In the genomic region with DNA sequence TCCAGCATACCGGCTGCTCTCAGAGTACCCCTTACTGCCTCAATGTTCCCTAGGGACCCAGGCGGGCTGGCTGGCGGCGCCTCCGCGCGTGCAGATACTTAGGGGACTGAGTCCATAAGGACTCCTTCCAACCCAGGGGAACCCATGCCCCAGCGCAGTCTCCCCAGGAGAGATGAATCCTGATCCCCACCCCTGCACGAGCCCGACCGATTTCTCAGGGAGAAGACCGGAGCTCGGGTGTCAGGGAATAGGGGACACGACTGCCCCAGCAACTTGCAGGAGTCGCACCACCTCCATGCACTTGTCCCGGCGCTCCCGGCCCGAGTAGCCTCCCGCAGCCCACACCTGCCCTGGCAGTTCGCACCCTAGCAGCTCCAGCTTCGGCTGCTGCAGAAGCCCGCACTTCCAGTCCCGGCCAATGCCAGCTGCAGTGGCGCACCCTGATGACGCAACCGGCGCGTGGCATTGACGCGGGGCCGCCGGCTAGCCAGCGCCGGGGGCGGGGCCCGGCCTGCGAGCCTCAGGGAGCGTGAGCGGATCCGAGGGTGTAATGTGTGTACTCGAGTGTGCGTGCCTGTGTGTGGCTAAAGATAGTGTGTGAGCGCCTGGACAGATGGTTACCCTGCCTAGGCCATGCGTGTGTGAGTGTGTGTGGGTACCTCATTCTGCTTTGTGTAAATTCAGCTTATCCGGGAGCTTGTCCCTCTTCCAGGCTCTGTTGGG, we compare ENCODE assay signal across 1 cellular context.
TF ChIP-seq lines count a peak whose summit lies in the region.

A gene with protein sequence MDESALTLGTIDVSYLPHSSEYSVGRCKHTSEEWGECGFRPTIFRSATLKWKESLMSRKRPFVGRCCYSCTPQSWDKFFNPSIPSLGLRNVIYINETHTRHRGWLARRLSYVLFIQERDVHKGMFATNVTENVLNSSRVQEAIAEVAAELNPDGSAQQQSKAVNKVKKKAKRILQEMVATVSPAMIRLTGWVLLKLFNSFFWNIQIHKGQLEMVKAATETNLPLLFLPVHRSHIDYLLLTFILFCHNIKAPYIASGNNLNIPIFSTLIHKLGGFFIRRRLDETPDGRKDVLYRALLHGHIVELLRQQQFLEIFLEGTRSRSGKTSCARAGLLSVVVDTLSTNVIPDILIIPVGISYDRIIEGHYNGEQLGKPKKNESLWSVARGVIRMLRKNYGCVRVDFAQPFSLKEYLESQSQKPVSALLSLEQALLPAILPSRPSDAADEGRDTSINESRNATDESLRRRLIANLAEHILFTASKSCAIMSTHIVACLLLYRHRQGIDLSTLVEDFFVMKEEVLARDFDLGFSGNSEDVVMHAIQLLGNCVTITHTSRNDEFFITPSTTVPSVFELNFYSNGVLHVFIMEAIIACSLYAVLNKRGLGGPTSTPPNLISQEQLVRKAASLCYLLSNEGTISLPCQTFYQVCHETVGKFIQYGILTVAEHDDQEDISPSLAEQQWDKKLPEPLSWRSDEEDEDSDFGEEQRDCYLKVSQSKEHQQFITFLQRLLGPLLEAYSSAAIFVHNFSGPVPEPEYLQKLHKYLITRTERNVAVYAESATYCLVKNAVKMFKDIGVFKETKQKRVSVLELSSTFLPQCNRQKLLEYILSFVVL (minus strand): TSS at position 437 of the 723 bp plus-strand sequence. CDS start 1,981 bp downstream, outside the sequence.

TF ChIP-seq in HEK293, 187 proteins besides CTCF, POLR2A, EP300 and RAD21 (continued from another document):
- TF ChIP-seq, protein P1, sequence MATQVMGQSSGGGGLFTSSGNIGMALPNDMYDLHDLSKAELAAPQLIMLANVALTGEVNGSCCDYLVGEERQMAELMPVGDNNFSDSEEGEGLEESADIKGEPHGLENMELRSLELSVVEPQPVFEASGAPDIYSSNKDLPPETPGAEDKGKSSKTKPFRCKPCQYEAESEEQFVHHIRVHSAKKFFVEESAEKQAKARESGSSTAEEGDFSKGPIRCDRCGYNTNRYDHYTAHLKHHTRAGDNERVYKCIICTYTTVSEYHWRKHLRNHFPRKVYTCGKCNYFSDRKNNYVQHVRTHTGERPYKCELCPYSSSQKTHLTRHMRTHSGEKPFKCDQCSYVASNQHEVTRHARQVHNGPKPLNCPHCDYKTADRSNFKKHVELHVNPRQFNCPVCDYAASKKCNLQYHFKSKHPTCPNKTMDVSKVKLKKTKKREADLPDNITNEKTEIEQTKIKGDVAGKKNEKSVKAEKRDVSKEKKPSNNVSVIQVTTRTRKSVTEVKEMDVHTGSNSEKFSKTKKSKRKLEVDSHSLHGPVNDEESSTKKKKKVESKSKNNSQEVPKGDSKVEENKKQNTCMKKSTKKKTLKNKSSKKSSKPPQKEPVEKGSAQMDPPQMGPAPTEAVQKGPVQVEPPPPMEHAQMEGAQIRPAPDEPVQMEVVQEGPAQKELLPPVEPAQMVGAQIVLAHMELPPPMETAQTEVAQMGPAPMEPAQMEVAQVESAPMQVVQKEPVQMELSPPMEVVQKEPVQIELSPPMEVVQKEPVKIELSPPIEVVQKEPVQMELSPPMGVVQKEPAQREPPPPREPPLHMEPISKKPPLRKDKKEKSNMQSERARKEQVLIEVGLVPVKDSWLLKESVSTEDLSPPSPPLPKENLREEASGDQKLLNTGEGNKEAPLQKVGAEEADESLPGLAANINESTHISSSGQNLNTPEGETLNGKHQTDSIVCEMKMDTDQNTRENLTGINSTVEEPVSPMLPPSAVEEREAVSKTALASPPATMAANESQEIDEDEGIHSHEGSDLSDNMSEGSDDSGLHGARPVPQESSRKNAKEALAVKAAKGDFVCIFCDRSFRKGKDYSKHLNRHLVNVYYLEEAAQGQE (tag by site-specific recombination; IDR thresholded peaks at IDR 0.05): no peak
- TF ChIP-seq, protein P2, sequence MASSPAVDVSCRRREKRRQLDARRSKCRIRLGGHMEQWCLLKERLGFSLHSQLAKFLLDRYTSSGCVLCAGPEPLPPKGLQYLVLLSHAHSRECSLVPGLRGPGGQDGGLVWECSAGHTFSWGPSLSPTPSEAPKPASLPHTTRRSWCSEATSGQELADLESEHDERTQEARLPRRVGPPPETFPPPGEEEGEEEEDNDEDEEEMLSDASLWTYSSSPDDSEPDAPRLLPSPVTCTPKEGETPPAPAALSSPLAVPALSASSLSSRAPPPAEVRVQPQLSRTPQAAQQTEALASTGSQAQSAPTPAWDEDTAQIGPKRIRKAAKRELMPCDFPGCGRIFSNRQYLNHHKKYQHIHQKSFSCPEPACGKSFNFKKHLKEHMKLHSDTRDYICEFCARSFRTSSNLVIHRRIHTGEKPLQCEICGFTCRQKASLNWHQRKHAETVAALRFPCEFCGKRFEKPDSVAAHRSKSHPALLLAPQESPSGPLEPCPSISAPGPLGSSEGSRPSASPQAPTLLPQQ (tag by site-specific recombination; IDR thresholded peaks at IDR 0.05): peak; percentile 72; the same call in 1 of the 2 replicates
- TF ChIP-seq ZNF302 (tag by site-specific recombination; IDR thresholded peaks at IDR 0.05; ENCODE audit: low read depth) (no peak), ZNF10 (tag by site-specific recombination; IDR thresholded peaks at IDR 0.05) (no peak; the same call in 1 of the 2 replicates), ZNF292 (tag by site-specific recombination; IDR thresholded peaks at IDR 0.05; ENCODE audit: borderline replicate concordance, low read depth) (no peak), ZEB2 (tag by site-specific recombination; IDR thresholded peaks at IDR 0.05) (peak; percentile 43; the same call in 1 of the 2 replicates), BCL11A (tag by site-specific recombination; IDR thresholded peaks at IDR 0.05; ENCODE audit: low read depth) (no peak), ZBTB17 (tag by site-specific recombination; IDR thresholded peaks at IDR 0.05) (peak; percentile 94), ZNF791 (tag by site-specific recombination; IDR thresholded peaks at IDR 0.05) (no peak), ZFP41 (tag by site-specific recombination; IDR thresholded peaks at IDR 0.05; ENCODE audit: borderline replicate concordance) (no peak), MZF1 (tag by site-specific recombination; IDR thresholded peaks at IDR 0.05; ENCODE audit: borderline replicate concordance) (no peak), ZNF132 (tag by site-specific recombination; IDR thresholded peaks at IDR 0.05; ENCODE audit: borderline replicate concordance) (no peak)
- TF ChIP-seq, protein P3, sequence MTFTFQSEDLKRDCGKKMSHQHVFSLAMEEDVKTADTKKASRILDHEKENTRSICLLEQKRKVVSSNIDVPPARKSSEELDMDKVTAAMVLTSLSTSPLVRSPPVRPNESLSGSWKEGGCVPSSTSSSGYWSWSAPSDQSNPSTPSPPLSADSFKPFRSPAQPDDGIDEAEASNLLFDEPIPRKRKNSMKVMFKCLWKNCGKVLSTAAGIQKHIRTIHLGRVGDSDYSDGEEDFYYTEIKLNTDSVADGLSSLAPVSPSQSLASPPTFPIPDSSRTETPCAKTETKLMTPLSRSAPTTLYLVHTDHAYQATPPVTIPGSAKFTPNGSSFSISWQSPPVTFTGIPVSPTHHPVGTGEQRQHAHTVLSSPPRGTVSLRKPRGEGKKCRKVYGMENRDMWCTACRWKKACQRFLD (tag by site-specific recombination; IDR thresholded peaks at IDR 0.05): peak; percentile 80
- TF ChIP-seq, protein P4, sequence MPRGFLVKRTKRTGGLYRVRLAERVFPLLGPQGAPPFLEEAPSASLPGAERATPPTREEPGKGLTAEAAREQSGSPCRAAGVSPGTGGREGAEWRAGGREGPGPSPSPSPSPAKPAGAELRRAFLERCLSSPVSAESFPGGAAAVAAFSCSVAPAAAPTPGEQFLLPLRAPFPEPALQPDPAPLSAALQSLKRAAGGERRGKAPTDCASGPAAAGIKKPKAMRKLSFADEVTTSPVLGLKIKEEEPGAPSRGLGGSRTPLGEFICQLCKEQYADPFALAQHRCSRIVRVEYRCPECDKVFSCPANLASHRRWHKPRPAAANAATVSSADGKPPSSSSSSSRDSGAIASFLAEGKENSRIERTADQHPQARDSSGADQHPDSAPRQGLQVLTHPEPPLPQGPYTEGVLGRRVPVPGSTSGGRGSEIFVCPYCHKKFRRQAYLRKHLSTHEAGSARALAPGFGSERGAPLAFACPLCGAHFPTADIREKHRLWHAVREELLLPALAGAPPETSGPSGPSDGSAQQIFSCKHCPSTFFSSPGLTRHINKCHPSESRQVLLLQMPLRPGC (tag by site-specific recombination; IDR thresholded peaks at IDR 0.05): peak; percentile 64; the same call in 1 of the 2 replicates
